In genomic region chr1:232969791-232970190, GRCh38 we compare ENCODE assay signal across 22 cellular contexts.
"Had no signal": no experiment of that assay in that cellular context is flagged by ENCODE, and none has a peak within 500 bp of the region (broad histone marks: within the 10 kb centered on the region; RNA-seq: fewer than 3 reads in every experiment).

No MANE protein-coding gene starts in this region.

- DNase-seq: activated B cell treated with CpG ODN at 0.5 μM for 24 hours; activated CD4-positive, alpha-beta memory T cell treated with anti-CD3 and anti-CD28 coated beads for 36 hours; activated CD4-positive, alpha-beta T cell treated with anti-CD3 and anti-CD28 coated beads for 36 hours; activated effector memory CD4-positive, alpha-beta T cell treated with Interleukin-2 at 50 U/mL for 16 hours; activated naive CD4-positive, alpha-beta T cell treated with anti-CD3 and anti-CD28 coated beads for 36 hours; activated naive CD8-positive, alpha-beta T cell treated with anti-CD3 and anti-CD28 coated beads, Interleukin-2, amount 10 ng/mL, durations not matched to agents 7 days and 5 days; activated T-cell treated with anti-CD3 and anti-CD28 coated beads, Interleukin-2, amount 50 U/mL, for 48 hours; effector CD4-positive, alpha-beta T cell; foreskin fibroblast; kidney glomerular epithelial cell; left lung; mammary epithelial cell; naive thymus-derived CD8-positive, alpha-beta T cell; ovary; stimulated activated CD4-positive, alpha-beta T cell treated with anti-CD3 and anti-CD28 coated beads, Interleukin-1b, Interleukin-23, amount 100 ng/mL, for 48 hours; T1000; testis; trophoblast cell; uterus had no signal

- ATAC-seq: activated CD4-positive, alpha-beta T cell treated with anti-CD3 and anti-CD28 coated beads for 36 hours; naive thymus-derived CD8-positive, alpha-beta T cell had no signal

- H3K4me3 ChIP-seq: cardiac muscle cell, left lung, ovary, prostate gland, right atrium auricular region, testis, uterus had no signal
